ENCODE assay signal across 9 cellular contexts in genomic region chr13:108220042-108220441, GRCh38. TPM values are rescaled to one million over a fixed set of nuclear protein-coding genes. Genes with fewer than 3 reads are reported as not detected.
DNase-seq lines count a peak whose midpoint lies in the region; ATAC-seq and TF ChIP-seq lines count a peak whose summit lies in the region.
"Had no signal": no experiment of that assay in that cellular context is flagged by ENCODE, and none has a peak within 500 bp of the region (broad histone marks: within the 10 kb centered on the region; RNA-seq: fewer than 3 reads in every experiment).

No MANE protein-coding gene starts in this region.

- CTCF ChIA-PET in activated CD4-positive, alpha-beta memory T cell treated with anti-CD3 and anti-CD28 coated beads, Interleukin-2, amount 10 ng/mL, durations not matched to agents 7 days and 5 days (lab: Charles Lee) = interaction anchor here (1.2 kb wide), 1 partner anchor 12 kb away, joined by 3 read pairs; no protein-coding TSS in a partner anchor

- H3K27ac ChIP-seq in CD4-positive, CD25-positive, alpha-beta regulatory T cell (ENCODE audit: insufficient read depth, low read length, poor library complexity, severe bottlenecking) = peak overlapping the region; percentile 86
- H3K27ac ChIP-seq in left lung = peak overlapping the region in 1 of 2 donors; percentile 14

- H3K9me3 Mint-ChIP-seq in CD4-positive, CD25-positive, alpha-beta regulatory T cell = no peaks in the 10 kb centered on the region
- H3K9me3 Mint-ChIP-seq in activated CD4-positive, alpha-beta memory T cell treated with anti-CD3 and anti-CD28 coated beads, Interleukin-2, amount 10 ng/mL, durations not matched to agents 7 days and 5 days = no peaks in the 10 kb centered on the region

- ATAC-seq in CD4-positive, CD25-positive, alpha-beta regulatory T cell (ENCODE audit: low read depth in 2 of 2) = no peak
- ATAC-seq in GM21576 (IDR thresholded peaks at IDR 0.05; ENCODE audit: unreplicated experiment) (peak; percentile 20), left lung (peak; percentile 32), GM19324 (IDR thresholded peaks at IDR 0.05; ENCODE audit: low FRiP score, unreplicated experiment) (no peak), HG03108 (IDR thresholded peaks at IDR 0.05; ENCODE audit: unreplicated experiment) (no peak)

- H3K27me3 Mint-ChIP-seq in CD4-positive, CD25-positive, alpha-beta regulatory T cell = peaks cover 8% of the 10 kb centered on the region
- H3K27me3 Mint-ChIP-seq in activated CD4-positive, alpha-beta memory T cell treated with anti-CD3 and anti-CD28 coated beads, Interleukin-2, amount 10 ng/mL, durations not matched to agents 7 days and 5 days = no peaks in the 10 kb centered on the region

- peaks cover 60% of the 10 kb centered on the region for H3K4me1 ChIP-seq in CD4-positive, CD25-positive, alpha-beta regulatory T cell (ENCODE audit: control insufficient read depth, insufficient read depth, low read length, poor library complexity, severe bottlenecking)
- peaks cover 13 to 57% of the 10 kb centered on the region in 2 donors for H3K4me1 ChIP-seq in left lung

- no peaks in the 10 kb centered on the region for H3K36me3 ChIP-seq in CD4-positive, CD25-positive, alpha-beta regulatory T cell (ENCODE audit: control insufficient read depth, insufficient read depth, low read length)
- no peaks in the 10 kb centered on the region for H3K36me3 ChIP-seq in left lung
- H3K36me3 ChIP-seq: upper lobe of left lung had no signal

- no peaks in the 10 kb centered on the region for H3K9me3 ChIP-seq in CD4-positive, CD25-positive, alpha-beta regulatory T cell (ENCODE audit: control insufficient read depth in 2 of 2, low read length in 2 of 2)
- H3K9me3 ChIP-seq in left lung = no peaks in the 10 kb centered on the region
- H3K9me3 ChIP-seq: upper lobe of left lung had no signal

- no peaks in the 10 kb centered on the region for H3K27me3 ChIP-seq in CD4-positive, CD25-positive, alpha-beta regulatory T cell (ENCODE audit: control insufficient read depth, insufficient read depth, low read length)
- no peaks in the 10 kb centered on the region for H3K27me3 ChIP-seq in left lung
- H3K27me3 ChIP-seq: upper lobe of left lung had no signal

- no peak for TF ChIP-seq CTCF in left lung (IDR thresholded peaks at IDR 0.05)

- intact Hi-C loops in left lung (cut with DNase I) = no loop called here

- H3K4me3 Mint-ChIP-seq in CD4-positive, CD25-positive, alpha-beta regulatory T cell = peak overlapping the region; percentile 95 to 99 (median 96)
- peak overlapping the region; percentile 33 for H3K4me3 Mint-ChIP-seq in activated CD4-positive, alpha-beta memory T cell treated with anti-CD3 and anti-CD28 coated beads, Interleukin-2, amount 10 ng/mL, durations not matched to agents 7 days and 5 days

- POLR2A ChIA-PET in activated CD4-positive, alpha-beta memory T cell treated with anti-CD3 and anti-CD28 coated beads, Interleukin-2, amount 10 ng/mL, durations not matched to agents 7 days and 5 days (lab: Charles Lee) = interaction anchor here (1.0 to 2.6 kb wide), 2 partner anchors 50 to 695 kb away, joined by 3 to 8 read pairs; partner anchors contain the start of gene TNFSF13B

- peak overlapping the region; percentile 79 to 97 (median 91) for H3K27ac Mint-ChIP-seq in CD4-positive, CD25-positive, alpha-beta regulatory T cell
- H3K27ac Mint-ChIP-seq in activated CD4-positive, alpha-beta memory T cell treated with anti-CD3 and anti-CD28 coated beads, Interleukin-2, amount 10 ng/mL, durations not matched to agents 7 days and 5 days = peak overlapping the region; percentile 40

- peak overlapping the region; percentile 97 for H3K4me3 ChIP-seq in CD4-positive, CD25-positive, alpha-beta regulatory T cell (ENCODE audit: low read depth, low read length)
- H3K4me3 ChIP-seq in left lung = no peak overlapping the region

- peak in 1 of 3 donors; percentile 20 for DNase-seq in CD4-positive, CD25-positive, alpha-beta regulatory T cell
- DNase-seq in activated CD4-positive, alpha-beta memory T cell treated with anti-CD3 and anti-CD28 coated beads, Interleukin-2, amount 10 ng/mL, durations not matched to agents 7 days and 5 days = no peak
- DNase-seq in left lung (peak in 1 of 2 donors; percentile 62), dermis blood vessel endothelial cell (no peak), foreskin melanocyte (no peak)

- H3K36me3 Mint-ChIP-seq in CD4-positive, CD25-positive, alpha-beta regulatory T cell = no peaks in the 10 kb centered on the region
- H3K36me3 Mint-ChIP-seq in activated CD4-positive, alpha-beta memory T cell treated with anti-CD3 and anti-CD28 coated beads, Interleukin-2, amount 10 ng/mL, durations not matched to agents 7 days and 5 days (ENCODE audit: low read depth) = peaks cover 8% of the 10 kb centered on the region

- H3K4me1 Mint-ChIP-seq in CD4-positive, CD25-positive, alpha-beta regulatory T cell = peaks cover 43 to 78% (median 61%) of the 10 kb centered on the region in 4 donors
- H3K4me1 Mint-ChIP-seq in activated CD4-positive, alpha-beta memory T cell treated with anti-CD3 and anti-CD28 coated beads, Interleukin-2, amount 10 ng/mL, durations not matched to agents 7 days and 5 days = peaks cover 44% of the 10 kb centered on the region

RNA-seq across cellular contexts. Expression of gene ABHD13, which starts 1.9 kb away (rescaled TPM):
- total RNA-seq in CD4-positive, CD25-positive, alpha-beta regulatory T cell = 17.0 TPM
- polyA plus RNA-seq in CD4-positive, CD25-positive, alpha-beta regulatory T cell = 10 to 100 TPM; 10.3 to 14.7 (median 13.4) TPM
- 10 to 100 TPM; 10.2 to 10.8 TPM for total RNA-seq in activated CD4-positive, alpha-beta memory T cell treated with anti-CD3 and anti-CD28 coated beads, Interleukin-2, amount 10 ng/mL, durations not matched to agents 7 days and 5 days
- 10 to 100 TPM in 1 of 2 donors, 1 to 10 TPM in 1; 9.7 to 12.1 TPM for total RNA-seq in left lung
- total RNA-seq in dermis blood vessel endothelial cell = 8.2 and 8.7 TPM in 2 replicates

RNA-seq across cellular contexts. Expression of gene LIG4, which starts 4.7 kb away (rescaled TPM):
- 6.3 TPM for total RNA-seq in CD4-positive, CD25-positive, alpha-beta regulatory T cell
- polyA plus RNA-seq in CD4-positive, CD25-positive, alpha-beta regulatory T cell = 1 to 10 TPM; 3.5 to 8.6 (median 4.2) TPM
- 10 to 100 TPM; 11.4 to 11.7 TPM for total RNA-seq in activated CD4-positive, alpha-beta memory T cell treated with anti-CD3 and anti-CD28 coated beads, Interleukin-2, amount 10 ng/mL, durations not matched to agents 7 days and 5 days
- total RNA-seq in left lung (10 to 100 TPM; 12.1 to 12.4 TPM), dermis blood vessel endothelial cell (16.2 and 17.2 TPM in 2 replicates)

RNA-seq across cellular contexts. Expression of gene TNFSF13B, which starts 49.5 kb away (rescaled TPM):
- total RNA-seq in CD4-positive, CD25-positive, alpha-beta regulatory T cell = 5.4 TPM
- 10 to 100 TPM; 19.9 to 39.8 (median 21.8) TPM for polyA plus RNA-seq in CD4-positive, CD25-positive, alpha-beta regulatory T cell
- total RNA-seq in activated CD4-positive, alpha-beta memory T cell treated with anti-CD3 and anti-CD28 coated beads, Interleukin-2, amount 10 ng/mL, durations not matched to agents 7 days and 5 days = 10 to 100 TPM; 12.0 to 12.4 TPM
- 10 to 100 TPM; 12.2 to 20.1 TPM for total RNA-seq in left lung
- 0.34 and 0.70 TPM in 2 replicates for total RNA-seq in dermis blood vessel endothelial cell

Comparison
In these comparisons a context has a peak if more than half of its experiments do, and no peak if none do; other contexts are left out.
1. ATAC-seq: peak in GM21576 (single experiment) and left lung (single experiment); none in CD4-positive, CD25-positive, alpha-beta regulatory T cell (0 of 2), GM19324 (single experiment) and HG03108 (single experiment).